ENCODE assay signal across 1 cellular context in genomic region chr4:163548481-163549243, GRCh38.
TF ChIP-seq lines count a peak whose summit lies in the region.

No MANE protein-coding gene starts in this region.

TF ChIP-seq in HepG2, 621 proteins besides CTCF, POLR2A, EP300 and RAD21:
- no peak for TF ChIP-seq MEF2D (CRISPR knock-in tag; IDR thresholded peaks at IDR 0.05)
- TF ChIP-seq ZNF20 (CRISPR knock-in tag; IDR thresholded peaks at IDR 0.05) = no peak
- TF ChIP-seq MZF1 (CRISPR knock-in tag; IDR thresholded peaks at IDR 0.05; ENCODE audit: borderline replicate concordance) = no peak
- TF ChIP-seq RFX1 (IDR thresholded peaks at IDR 0.05) = peak; percentile 34; the same call in 1 of the 2 replicates
- TF ChIP-seq FOXM1 (CRISPR knock-in tag; IDR thresholded peaks at IDR 0.05) = no peak
- TF ChIP-seq KLF12 (CRISPR knock-in tag; IDR thresholded peaks at IDR 0.05; ENCODE audit: borderline replicate concordance) = no peak
- TF ChIP-seq ZNF224 (CRISPR knock-in tag; IDR thresholded peaks at IDR 0.05) = no peak
- peak; percentile 73 for TF ChIP-seq STAG1 (CRISPR knock-in tag; IDR thresholded peaks at IDR 0.05)
- TF ChIP-seq DR1 (CRISPR knock-in tag; IDR thresholded peaks at IDR 0.05) = no peak
- TF ChIP-seq ZNF329 (CRISPR knock-in tag; IDR thresholded peaks at IDR 0.05; ENCODE audit: low read depth) = no peak
- TF ChIP-seq ZNF614 (CRISPR knock-in tag; IDR thresholded peaks at IDR 0.05; ENCODE audit: borderline replicate concordance) = no peak
- TF ChIP-seq NFRKB (IDR thresholded peaks at IDR 0.05) = no peak
- no peak for TF ChIP-seq E2F2 (CRISPR knock-in tag; IDR thresholded peaks at IDR 0.05; ENCODE audit: borderline replicate concordance)
- TF ChIP-seq ZNF350 (CRISPR knock-in tag; IDR thresholded peaks at IDR 0.05; ENCODE audit: borderline replicate concordance, low read depth) = no peak
- no peak for TF ChIP-seq PHF8 (CRISPR knock-in tag; IDR thresholded peaks at IDR 0.05)
- TF ChIP-seq SMC3 (IDR thresholded peaks at IDR 0.05; ENCODE audit: low read length) = peak; percentile 64
- no peak for TF ChIP-seq ZBTB49 (CRISPR knock-in tag; IDR thresholded peaks at IDR 0.05; ENCODE audit: borderline replicate concordance)
- TF ChIP-seq E2F1 (CRISPR knock-in tag; IDR thresholded peaks at IDR 0.05) = no peak
